Comparison of ENCODE assay signal across 11 cellular contexts in the genomic region with DNA sequence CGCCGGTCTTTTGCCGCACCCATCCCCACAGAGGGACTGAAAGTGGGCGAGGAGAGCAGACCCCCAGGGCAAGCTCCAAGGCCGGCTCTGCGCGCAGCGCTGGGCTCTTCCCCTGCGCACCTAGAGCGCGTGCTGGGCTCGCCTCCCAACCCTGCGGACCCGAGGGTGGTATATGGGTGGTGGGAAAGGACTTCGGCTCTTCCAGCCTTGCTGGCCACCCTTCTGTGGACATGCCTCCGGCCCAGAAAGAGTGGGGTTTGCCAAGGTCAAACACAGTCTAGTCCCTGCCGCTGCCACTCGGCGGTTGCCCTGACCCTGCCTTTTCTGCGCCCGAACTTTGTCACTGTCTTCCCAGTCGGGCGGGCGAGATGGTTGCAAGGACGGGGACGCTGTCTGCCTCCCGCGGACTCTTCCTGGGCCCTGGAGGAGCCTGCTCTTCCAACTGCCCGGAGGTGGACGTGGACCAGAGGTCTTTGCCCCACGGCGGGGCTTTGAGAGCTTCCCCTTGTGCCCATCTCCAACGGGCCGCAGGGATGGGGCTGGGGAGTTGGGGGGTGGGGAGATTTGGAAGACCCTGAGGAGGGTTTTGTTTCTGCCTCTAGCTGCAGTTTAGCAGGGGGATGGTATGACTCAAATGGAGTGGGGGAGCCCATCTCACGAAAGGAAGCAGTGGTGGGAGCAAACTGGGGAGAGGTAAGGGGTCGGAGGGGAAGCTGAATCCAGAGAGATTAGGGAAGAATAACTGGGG. TPM values are rescaled to one million over a fixed set of nuclear protein-coding genes. Genes with fewer than 3 reads are reported as not detected.
DNase-seq lines count a peak whose midpoint lies in the region; ATAC-seq and TF ChIP-seq lines count a peak whose summit lies in the region.
"Had no signal": no experiment of that assay in that cellular context is flagged by ENCODE, and none has a peak within 500 bp of the region (broad histone marks: within the 10 kb centered on the region; RNA-seq: fewer than 3 reads in every experiment).

No MANE protein-coding gene starts in this region.

- in situ Hi-C loops in mammary epithelial cell (cut with MboI; ENCODE audit: low sequenced_read_pairs in 2 of 2) = no loop called here

- H3K27ac ChIP-seq in mammary epithelial cell (ENCODE audit: insufficient read depth, low read depth, low read length) (no peak overlapping the region), tibial nerve (no peak overlapping the region)
- H3K27ac ChIP-seq: SK-N-MC had no signal

- H3K27me3 Mint-ChIP-seq in activated T-cell treated with anti-CD3 and anti-CD28 coated beads, Interleukin-2, amount 50 U/mL, for 24 hours = peaks cover 52% of the 10 kb centered on the region
- peaks cover 8% of the 10 kb centered on the region for H3K27me3 Mint-ChIP-seq in memory B cell

- H3K9me3 Mint-ChIP-seq in activated T-cell treated with anti-CD3 and anti-CD28 coated beads, Interleukin-2, amount 50 U/mL, for 24 hours = no peaks in the 10 kb centered on the region
- H3K9me3 Mint-ChIP-seq in memory B cell = no peaks in the 10 kb centered on the region

- CTCF ChIA-PET in mammary epithelial cell (lab: Charles Lee; ENCODE audit: low non-redundant PET) = no interaction called here

- dilution Hi-C loops in mammary epithelial cell (cut with HindIII; ENCODE audit: low sequenced_read_pairs) = no loop called here

- no peak for DNase-seq in activated T-cell treated with anti-CD3 and anti-CD28 coated beads, Interleukin-2, amount 50 U/mL, for 24 hours
- DNase-seq in activated T-cell treated with anti-CD3 and anti-CD28 coated beads for 4 hours = no peak
- no peak for DNase-seq in mammary epithelial cell
- DNase-seq in memory B cell (ENCODE audit: low spot score in 2 of 2) = no peak
- DNase-seq in tibial nerve (ENCODE audit: low spot score in 2 of 2) = no peak
- no peak for DNase-seq in NCI-H524 treated with DMSO at 0.1 percent for 48 hours (lab: John Stamatoyannopoulos, UW)
- DNase-seq in NAMALWA (ENCODE audit: low spot score) = no peak
- no peak for DNase-seq in glomerular visceral epithelial cell (ENCODE audit: extremely low spot score)
- DNase-seq: CD4-positive, CD25-positive, alpha-beta regulatory T cell; NCI-H2029 treated with DMSO at 0.1 percent for 48 hours had no signal

- TF ChIP-seq CTCF in mammary epithelial cell (conservative IDR thresholded peaks at IDR 0.05 in 1 of 2, IDR thresholded peaks at IDR 0.05 in 1 of 2; ENCODE audit: extremely low read depth in 1 of 2, insufficient read depth in 1 of 2, low read depth in 1 of 2, low read length in 2 of 2) (no peak), tibial nerve (IDR thresholded peaks at IDR 0.05) (no peak)

- H3K36me3 ChIP-seq in mammary epithelial cell (ENCODE audit: insufficient read depth, low read length) = no peaks in the 10 kb centered on the region
- H3K36me3 ChIP-seq in tibial nerve = no peaks in the 10 kb centered on the region

- no peaks in the 10 kb centered on the region for H3K36me3 Mint-ChIP-seq in activated T-cell treated with anti-CD3 and anti-CD28 coated beads, Interleukin-2, amount 50 U/mL, for 24 hours (ENCODE audit: low read depth)
- H3K36me3 Mint-ChIP-seq in memory B cell = no peaks in the 10 kb centered on the region
- H3K36me3 Mint-ChIP-seq: CD4-positive, CD25-positive, alpha-beta regulatory T cell had no signal

- no peaks in the 10 kb centered on the region for H3K79me2 ChIP-seq in mammary epithelial cell (ENCODE audit: insufficient read depth, low read length)

- H3K4me3 ChIP-seq in mammary epithelial cell (replicated peaks in 1 of 3; ENCODE audit: insufficient read depth in 1 of 3, low read depth in 2 of 3, low read length in 3 of 3) (peak overlapping the region in 1 of 3 experiments; percentile 55), tibial nerve (peak overlapping the region; percentile 28 to 54 (median 32))
- H3K4me3 ChIP-seq: SK-N-MC had no signal

- no peak overlapping the region for H3K9ac ChIP-seq in mammary epithelial cell (ENCODE audit: insufficient read depth, low read length)

- H3K27me3 ChIP-seq in mammary epithelial cell (ENCODE audit: insufficient read depth, low read length) (peaks cover 13% of the 10 kb centered on the region), tibial nerve (peaks cover 0 to 14% of the 10 kb centered on the region in 2 donors)

- intact Hi-C loops in mammary epithelial cell (cut with micrococcal nuclease) = no loop called here

- H3K9me3 ChIP-seq in mammary epithelial cell (replicated peaks; ENCODE audit: insufficient read depth, low read length) (no peaks in the 10 kb centered on the region), tibial nerve (no peaks in the 10 kb centered on the region)

- peak overlapping the region; percentile 33 for H3K4me3 Mint-ChIP-seq in activated T-cell treated with anti-CD3 and anti-CD28 coated beads, Interleukin-2, amount 50 U/mL, for 24 hours
- H3K4me3 Mint-ChIP-seq in memory B cell = peak overlapping the region; percentile 11

- WGBS in mammary epithelial cell (ENCODE audit: low coverage, missing lambda C conversion rate) = 61% methylated on average over 15 of the region's 36 CpGs
- 14 to 18% methylated on average over 22 to 33 of the region's 36 CpGs for whole genome bisulfite sequencing in tibial nerve, 2 donors

- TF ChIP-seq POLR2A in tibial nerve (IDR thresholded peaks at IDR 0.05) = no peak

- H3K4me1 ChIP-seq in mammary epithelial cell (ENCODE audit: insufficient read depth, low read length) = peaks cover 13% of the 10 kb centered on the region
- H3K4me1 ChIP-seq in tibial nerve = peaks cover 0 to 25% (median 4%) of the 10 kb centered on the region in 4 donors

- BruUV-seq in mammary epithelial cell (replicated peaks; lab: Mats Ljungman, UMichigan) = no TSS peak

- H3K4me1 Mint-ChIP-seq in activated T-cell treated with anti-CD3 and anti-CD28 coated beads, Interleukin-2, amount 50 U/mL, for 24 hours (ENCODE audit: low read depth) = peaks cover 3% of the 10 kb centered on the region
- H3K4me1 Mint-ChIP-seq in memory B cell = no peaks in the 10 kb centered on the region

- no peak overlapping the region for H3K27ac Mint-ChIP-seq in activated T-cell treated with anti-CD3 and anti-CD28 coated beads, Interleukin-2, amount 50 U/mL, for 24 hours
- H3K27ac Mint-ChIP-seq in memory B cell = no peak overlapping the region
- H3K27ac Mint-ChIP-seq: CD4-positive, CD25-positive, alpha-beta regulatory T cell had no signal

- H2AFZ ChIP-seq in mammary epithelial cell (ENCODE audit: low read depth, low read length) = no peak overlapping the region

- H4K20me1 ChIP-seq in mammary epithelial cell (ENCODE audit: insufficient read depth, low read length) = no peaks in the 10 kb centered on the region

- ATAC-seq in memory B cell (ENCODE audit: low read depth) = no peak

- H3K4me2 ChIP-seq in mammary epithelial cell (ENCODE audit: insufficient read depth, low read depth, low read length) = peak overlapping the region; percentile 98

- no peak for TF ChIP-seq EP300 in tibial nerve (IDR thresholded peaks at IDR 0.05)

RNA-seq across cellular contexts. Expression of a gene that starts 1.5 kb away (rescaled TPM):
- 1 to 10 TPM; 3.5 to 8.0 TPM for total RNA-seq in mammary epithelial cell
- 4.2 TPM for polyA plus RNA-seq in mammary epithelial cell
- polyA minus RNA-seq in mammary epithelial cell = 31.1 TPM
- 1 to 10 TPM; 2.5 to 9.0 (median 5.6) TPM for total RNA-seq in tibial nerve
- total RNA-seq: CD4-positive, CD25-positive, alpha-beta regulatory T cell had no signal
- polyA plus RNA-seq: CD4-positive, CD25-positive, alpha-beta regulatory T cell had no signal
